1 cellular context compared by ENCODE assay signal in the genomic region with DNA sequence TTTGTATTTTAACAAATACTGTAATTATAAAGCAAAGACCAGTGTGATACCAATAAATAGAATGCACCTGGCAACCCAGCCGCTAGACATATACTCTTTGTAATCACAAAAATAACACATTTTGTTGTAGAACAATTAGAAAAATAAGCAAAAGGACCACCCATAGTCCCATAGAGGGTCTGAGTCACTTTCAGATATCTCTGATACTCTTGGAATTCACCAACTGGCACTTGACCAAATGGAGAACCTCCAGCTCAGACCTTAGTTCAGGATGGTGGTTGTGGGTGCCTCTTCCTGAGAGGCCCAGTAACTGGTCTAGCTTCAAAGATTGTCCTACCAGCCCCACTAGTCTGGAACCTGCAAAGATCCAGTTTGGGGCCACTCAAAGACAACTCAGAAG.
TF ChIP-seq lines count a peak whose summit lies in the region.

No MANE protein-coding gene starts in this region.

TF ChIP-seq in neural cell, 6 proteins besides CTCF, POLR2A, EP300 and RAD21 (continued from another document):
- TF ChIP-seq, protein P1, sequence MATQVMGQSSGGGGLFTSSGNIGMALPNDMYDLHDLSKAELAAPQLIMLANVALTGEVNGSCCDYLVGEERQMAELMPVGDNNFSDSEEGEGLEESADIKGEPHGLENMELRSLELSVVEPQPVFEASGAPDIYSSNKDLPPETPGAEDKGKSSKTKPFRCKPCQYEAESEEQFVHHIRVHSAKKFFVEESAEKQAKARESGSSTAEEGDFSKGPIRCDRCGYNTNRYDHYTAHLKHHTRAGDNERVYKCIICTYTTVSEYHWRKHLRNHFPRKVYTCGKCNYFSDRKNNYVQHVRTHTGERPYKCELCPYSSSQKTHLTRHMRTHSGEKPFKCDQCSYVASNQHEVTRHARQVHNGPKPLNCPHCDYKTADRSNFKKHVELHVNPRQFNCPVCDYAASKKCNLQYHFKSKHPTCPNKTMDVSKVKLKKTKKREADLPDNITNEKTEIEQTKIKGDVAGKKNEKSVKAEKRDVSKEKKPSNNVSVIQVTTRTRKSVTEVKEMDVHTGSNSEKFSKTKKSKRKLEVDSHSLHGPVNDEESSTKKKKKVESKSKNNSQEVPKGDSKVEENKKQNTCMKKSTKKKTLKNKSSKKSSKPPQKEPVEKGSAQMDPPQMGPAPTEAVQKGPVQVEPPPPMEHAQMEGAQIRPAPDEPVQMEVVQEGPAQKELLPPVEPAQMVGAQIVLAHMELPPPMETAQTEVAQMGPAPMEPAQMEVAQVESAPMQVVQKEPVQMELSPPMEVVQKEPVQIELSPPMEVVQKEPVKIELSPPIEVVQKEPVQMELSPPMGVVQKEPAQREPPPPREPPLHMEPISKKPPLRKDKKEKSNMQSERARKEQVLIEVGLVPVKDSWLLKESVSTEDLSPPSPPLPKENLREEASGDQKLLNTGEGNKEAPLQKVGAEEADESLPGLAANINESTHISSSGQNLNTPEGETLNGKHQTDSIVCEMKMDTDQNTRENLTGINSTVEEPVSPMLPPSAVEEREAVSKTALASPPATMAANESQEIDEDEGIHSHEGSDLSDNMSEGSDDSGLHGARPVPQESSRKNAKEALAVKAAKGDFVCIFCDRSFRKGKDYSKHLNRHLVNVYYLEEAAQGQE (IDR thresholded peaks at IDR 0.05; ENCODE audit: borderline replicate concordance) = no peak
- no peak for TF ChIP-seq POLR2AphosphoS5 (IDR thresholded peaks at IDR 0.05)
- TF ChIP-seq EZH2 (IDR thresholded peaks at IDR 0.05; ENCODE audit: borderline replicate concordance, insufficient read depth, low read length, poor library complexity, severe bottlenecking) = no peak
- TF ChIP-seq MXI1 (conservative IDR thresholded peaks at IDR 0.05; ENCODE audit: poor library complexity, severe bottlenecking) = no peak
- no peak for TF ChIP-seq TAF1 (IDR thresholded peaks at IDR 0.05; ENCODE audit: low read depth)
